8 cellular contexts compared by ENCODE assay signal in genomic region chr6:4776493-4776966, GRCh38. TPM values are rescaled to one million over a fixed set of nuclear protein-coding genes. Genes with fewer than 3 reads are reported as not detected.
DNase-seq lines count a peak whose midpoint lies in the region; ATAC-seq and TF ChIP-seq lines count a peak whose summit lies in the region.

No MANE protein-coding gene starts in this region.

- H3K4me3 ChIP-seq in HUES48 (ENCODE audit: low read depth, low read length) (peak overlapping the region; percentile 54; the same call in 1 of the 2 replicates), right atrium auricular region (peak overlapping the region; percentile 75 to 78), skeletal muscle tissue (ENCODE audit: low read length in 3 of 3) (peak overlapping the region in 2 of 3 donors; percentile 76 to 79)

- H3K27me3 ChIP-seq in HUES48 (ENCODE audit: control insufficient read depth, insufficient read depth, low read length) (peaks cover 43% of the 10 kb centered on the region), right atrium auricular region (no peaks in the 10 kb centered on the region), skeletal muscle tissue (ENCODE audit: control insufficient read depth in 3 of 3, insufficient read depth in 3 of 3, low read length in 3 of 3) (no peaks in the 10 kb centered on the region)

- ATAC-seq in GM19395 (IDR thresholded peaks at IDR 0.05; ENCODE audit: unreplicated experiment) (peak; percentile 24), HG03378 (IDR thresholded peaks at IDR 0.05; ENCODE audit: unreplicated experiment) (no peak), HG02981 (IDR thresholded peaks at IDR 0.05; ENCODE audit: unreplicated experiment) (no peak)
- peak; percentile 13 to 15 for ATAC-seq in activated T-cell treated with anti-CD3 and anti-CD28 coated beads, Interleukin-2, amount 50 U/mL, for 4 hours

- H3K36me3 Mint-ChIP-seq in activated T-cell treated with anti-CD3 and anti-CD28 coated beads, Interleukin-2, amount 50 U/mL, for 4 hours (ENCODE audit: insufficient read depth): peaks cover 2% of the 10 kb centered on the region

- H3K4me3 Mint-ChIP-seq in activated T-cell treated with anti-CD3 and anti-CD28 coated beads, Interleukin-2, amount 50 U/mL, for 4 hours: no peak overlapping the region

- no peaks in the 10 kb centered on the region for H3K27me3 Mint-ChIP-seq in activated T-cell treated with anti-CD3 and anti-CD28 coated beads, Interleukin-2, amount 50 U/mL, for 4 hours (ENCODE audit: low read depth)

- no peak for TF ChIP-seq CTCF in right atrium auricular region (IDR thresholded peaks at IDR 0.05)

- H3K9ac ChIP-seq in HUES48 (ENCODE audit: low read depth, low read length) (no peak overlapping the region), skeletal muscle tissue (ENCODE audit: low read depth in 1 of 3, low read length in 3 of 3) (peak overlapping the region in 2 of 3 donors; percentile 40 to 54)

- H3K4me1 ChIP-seq in HUES48 (ENCODE audit: control insufficient read depth, insufficient read depth, low read length): peaks cover 38% of the 10 kb centered on the region
- peaks cover 0 to 32% of the 10 kb centered on the region in 2 donors for H3K4me1 ChIP-seq in right atrium auricular region
- peaks cover 12 to 15% (median 13%) of the 10 kb centered on the region in 3 donors for H3K4me1 ChIP-seq in skeletal muscle tissue (ENCODE audit: control insufficient read depth in 3 of 3, insufficient read depth in 3 of 3, low read length in 3 of 3)

- peak; percentile 89 for DNase-seq in D341Med (ENCODE audit: low spot score)
- DNase-seq in activated T-cell treated with anti-CD3 and anti-CD28 coated beads, Interleukin-2, amount 50 U/mL, for 4 hours: peak; percentile 18
- DNase-seq in right atrium auricular region (ENCODE audit: low spot score): no peak

- H3K9me3 ChIP-seq in HUES48 (ENCODE audit: control insufficient read depth, insufficient read depth, low read length): 0 out of 2 replicates have a peak, but pooled peaks cover 7% of the 10 kb centered on the region
- H3K9me3 ChIP-seq in right atrium auricular region: no peaks in the 10 kb centered on the region
- H3K9me3 ChIP-seq in skeletal muscle tissue (ENCODE audit: control insufficient read depth in 3 of 3, low read length in 3 of 3): peaks cover 0 to 4% (median 3%) of the 10 kb centered on the region in 3 donors

- peak overlapping the region; percentile 31 for H3K27ac ChIP-seq in HUES48 (ENCODE audit: low read depth, low read length)
- H3K27ac ChIP-seq in right atrium auricular region: peak overlapping the region; percentile 76 to 80
- no peak overlapping the region for H3K27ac ChIP-seq in skeletal muscle tissue (ENCODE audit: low read depth, low read length)

- peaks cover 9% of the 10 kb centered on the region for H3K9me3 Mint-ChIP-seq in activated T-cell treated with anti-CD3 and anti-CD28 coated beads, Interleukin-2, amount 50 U/mL, for 4 hours

- H3K4me1 Mint-ChIP-seq in activated T-cell treated with anti-CD3 and anti-CD28 coated beads, Interleukin-2, amount 50 U/mL, for 4 hours (ENCODE audit: low read depth): peaks cover 59% of the 10 kb centered on the region

- H3K36me3 ChIP-seq in HUES48 (ENCODE audit: control insufficient read depth, insufficient read depth, low read length): no peaks in the 10 kb centered on the region
- no peaks in the 10 kb centered on the region for H3K36me3 ChIP-seq in right atrium auricular region
- H3K36me3 ChIP-seq in skeletal muscle tissue (ENCODE audit: control insufficient read depth in 3 of 3, insufficient read depth in 3 of 3, low read length in 3 of 3): no peaks in the 10 kb centered on the region

RNA-seq across cellular contexts. Expression of gene CDYL, which starts 0.3 kb away (rescaled TPM):
- 10 to 100 TPM; 19.1 to 22.3 (median 21.4) TPM for total RNA-seq in activated T-cell treated with anti-CD3 and anti-CD28 coated beads, Interleukin-2, amount 50 U/mL, for 4 hours
- total RNA-seq in right atrium auricular region (10 to 100 TPM; 23.7 to 28.9 TPM), skeletal muscle tissue (33.9 TPM)

Comparison
In these comparisons a context has a peak if more than half of its experiments do, and no peak if none do; other contexts are left out.
1. ATAC-seq: peak in GM19395 (single experiment) and activated T-cell treated with anti-CD3 and anti-CD28 coated beads, Interleukin-2, amount 50 U/mL, for 4 hours (2 of 2); none in HG03378 (single experiment) and HG02981 (single experiment).
2. Peak in every context shown above with its lines, with median percentiles within 50 percentile points of each other: H3K4me3 ChIP-seq.